7 cellular contexts compared by ENCODE assay signal in the genomic region with DNA sequence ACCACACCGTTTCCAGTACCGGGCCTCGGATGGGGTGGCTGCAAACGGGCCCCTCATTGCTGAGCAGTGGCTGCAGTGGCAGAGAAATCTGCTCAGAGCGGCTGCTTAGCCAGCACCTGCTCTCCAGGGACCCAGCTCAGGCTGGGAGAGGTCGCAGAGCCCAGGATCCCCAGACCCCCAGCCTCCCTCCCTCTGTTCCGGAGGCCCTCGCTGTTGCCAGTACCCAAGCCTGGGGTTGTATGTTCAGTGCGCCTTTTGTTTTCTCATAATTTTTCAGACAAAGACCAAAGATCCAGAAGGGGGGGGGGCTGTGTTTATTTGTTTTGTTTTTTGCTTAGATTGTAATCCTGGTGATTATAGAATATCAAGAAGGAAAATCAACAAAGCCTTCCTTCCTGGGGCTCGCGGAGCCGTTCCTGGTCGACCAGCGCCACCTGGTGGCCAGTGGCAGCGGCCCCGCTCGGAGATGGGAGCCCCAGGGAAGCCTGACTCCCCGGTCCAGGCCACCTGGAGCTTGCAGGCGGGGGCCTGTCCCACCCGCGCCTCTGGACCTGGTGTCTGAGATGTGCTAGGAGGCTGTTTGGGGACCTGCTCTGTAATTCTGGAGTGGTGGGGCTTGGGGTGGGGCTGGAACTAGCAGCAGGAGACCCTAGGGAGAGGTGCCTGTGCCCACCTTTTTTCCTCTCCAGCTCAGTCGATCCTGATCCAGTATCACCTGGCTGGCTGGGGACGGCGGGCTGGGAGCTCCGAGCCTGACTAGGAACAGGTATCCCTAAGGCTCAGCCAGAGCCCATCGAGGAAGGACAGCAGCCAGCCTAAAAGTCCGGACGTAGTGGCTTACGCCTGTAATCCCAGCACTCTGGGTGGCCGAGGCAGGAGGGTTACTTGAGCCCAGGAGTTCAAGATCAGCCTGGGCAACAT.
DNase-seq lines count a peak whose midpoint lies in the region; ATAC-seq and TF ChIP-seq lines count a peak whose summit lies in the region.

No MANE protein-coding gene starts in this region.

- peaks cover 7% of the 10 kb centered on the region for H3K4me1 ChIP-seq in mammary epithelial cell (ENCODE audit: insufficient read depth, low read length)

- TF ChIP-seq CTCF in GM06990 (IDR thresholded peaks at IDR 0.05; ENCODE audit: insufficient read depth, low read length, poor library complexity, severe bottlenecking) (peak; percentile 98), mammary epithelial cell (conservative IDR thresholded peaks at IDR 0.05 in 1 of 2, IDR thresholded peaks at IDR 0.05 in 1 of 2; ENCODE audit: extremely low read depth in 1 of 2, insufficient read depth in 1 of 2, low read depth in 1 of 2, low read length in 2 of 2) (peak; percentile 61 to 93)

- no peaks in the 10 kb centered on the region for H3K9me3 ChIP-seq in mammary epithelial cell (replicated peaks; ENCODE audit: insufficient read depth, low read length)

- H3K27me3 ChIP-seq in GM06990 (replicated peaks; ENCODE audit: control insufficient read depth, insufficient read depth, low read length): no peaks in the 10 kb centered on the region
- peaks cover 1% of the 10 kb centered on the region for H3K27me3 ChIP-seq in mammary epithelial cell (ENCODE audit: insufficient read depth, low read length)

- CTCF ChIA-PET in mammary epithelial cell (lab: Charles Lee; ENCODE audit: low non-redundant PET): interaction anchor here (0.7 kb wide), 1 partner anchor 97 kb away, joined by 4 read pairs; no protein-coding TSS in a partner anchor

- in situ Hi-C loops in mammary epithelial cell (cut with MboI; ENCODE audit: low sequenced_read_pairs in 2 of 2): loop anchor here (25.0 kb wide), 2 partner anchors 410 to 610 kb away; no protein-coding TSS in a partner anchor

- no TSS peak for BruUV-seq in mammary epithelial cell (replicated peaks; lab: Mats Ljungman, UMichigan)

- no peaks in the 10 kb centered on the region for H3K79me2 ChIP-seq in mammary epithelial cell (ENCODE audit: insufficient read depth, low read length)

- intact Hi-C loops in mammary epithelial cell (cut with micrococcal nuclease): loop anchor here (1.0 to 10.0 kb wide), 8 partner anchors 108 to 926 kb away; no protein-coding TSS in a partner anchor

- no peak overlapping the region for H3K27ac ChIP-seq in mammary epithelial cell (ENCODE audit: insufficient read depth, low read depth, low read length)

- H3K36me3 ChIP-seq in GM06990 (ENCODE audit: control insufficient read depth, insufficient read depth, low read length) (no peaks in the 10 kb centered on the region), mammary epithelial cell (ENCODE audit: insufficient read depth, low read length) (no peaks in the 10 kb centered on the region)

- no peaks in the 10 kb centered on the region for H4K20me1 ChIP-seq in mammary epithelial cell (ENCODE audit: insufficient read depth, low read length)

- no peak overlapping the region for H2AFZ ChIP-seq in mammary epithelial cell (ENCODE audit: low read depth, low read length)

- H3K4me3 ChIP-seq in GM06990 (replicated peaks; ENCODE audit: low read depth, low read length): no peak overlapping the region
- no peak overlapping the region for H3K4me3 ChIP-seq in mammary epithelial cell (replicated peaks in 1 of 3; ENCODE audit: insufficient read depth in 1 of 3, low read depth in 2 of 3, low read length in 3 of 3)

- H3K4me2 ChIP-seq in mammary epithelial cell (ENCODE audit: insufficient read depth, low read depth, low read length): no peak overlapping the region

- DNase-seq in GM06990 (ENCODE audit: extremely low read depth, insufficient read length) (peak; percentile 41), NCI-H1105 (lab: John Stamatoyannopoulos, UW) (peak; percentile 62), mammary epithelial cell (peak; percentile 26), left kidney (ENCODE audit: low read depth, low spot score) (peak; percentile 71)
- peak; percentile 45 to 62 (median 49) for DNase-seq in activated CD4-positive, CD25-positive, alpha-beta regulatory T cell (lab: John Stamatoyannopoulos, UW)
- peak; percentile 59 to 78 for DNase-seq in stimulated activated CD4-positive, alpha-beta T cell treated with anti-CD3 and anti-CD28 coated beads, Interleukin-4, amount 100 ng/mL, for 48 hours (ENCODE audit: low read depth in 2 of 2)

- H3K9ac ChIP-seq in mammary epithelial cell (ENCODE audit: insufficient read depth, low read length): no peak overlapping the region

- WGBS in mammary epithelial cell (ENCODE audit: low coverage, missing lambda C conversion rate): 31% methylated on average over 25 of the region's 30 CpGs

- no peak for ATAC-seq in GM19324 (IDR thresholded peaks at IDR 0.05; ENCODE audit: low FRiP score, unreplicated experiment)

- dilution Hi-C loops in mammary epithelial cell (cut with HindIII; ENCODE audit: low sequenced_read_pairs): no loop called here
